ENCODE assay signal across 10 cellular contexts in genomic region chr18:7950380-7951143, GRCh38.
DNase-seq lines count a peak whose midpoint lies in the region; ATAC-seq and TF ChIP-seq lines count a peak whose summit lies in the region.
"Had no signal": no experiment of that assay in that cellular context is flagged by ENCODE, and none has a peak within 500 bp of the region (broad histone marks: within the 10 kb centered on the region; RNA-seq: fewer than 3 reads in every experiment).

No MANE protein-coding gene starts in this region.

- intact Hi-C loops in psoas muscle (cut with DNase I), result loop anchor here in 1 of 2 donors (10.0 kb wide), 1 partner anchor 386 kb away; the partner anchor contains the start of gene PTPRM

- H3K9me3 Mint-ChIP-seq in effector memory CD8-positive, alpha-beta T cell, result no peaks in the 10 kb centered on the region

- WGBS in psoas muscle, 3 donors, result 88 to 89% (median 89%) methylated on average over 6 of the region's 6 CpGs

- H3K36me3 ChIP-seq in psoas muscle (ENCODE audit: insufficient read depth in 1 of 2, low read depth in 1 of 2), result peaks cover 2 to 8% of the 10 kb centered on the region in 2 donors

- no peaks in the 10 kb centered on the region for H3K36me3 Mint-ChIP-seq in effector memory CD8-positive, alpha-beta T cell (ENCODE audit: insufficient read depth)

- no peak overlapping the region for H3K4me3 ChIP-seq in psoas muscle

- no peaks in the 10 kb centered on the region for H3K4me1 ChIP-seq in psoas muscle

- H3K9me3 ChIP-seq in psoas muscle, result no peaks in the 10 kb centered on the region

- peaks cover 12 to 42% of the 10 kb centered on the region in 2 donors for H3K4me1 Mint-ChIP-seq in effector memory CD8-positive, alpha-beta T cell (ENCODE audit: low read depth in 2 of 2)

- H3K27me3 ChIP-seq in psoas muscle (ENCODE audit: insufficient read depth in 3 of 3, low read length in 2 of 3), result no peaks in the 10 kb centered on the region

- ATAC-seq in effector memory CD8-positive, alpha-beta T cell (replicated peaks), result peak; percentile 81
- peak in 3 of 4 donors; percentile 40 to 55 (median 47) for ATAC-seq in psoas muscle
- ATAC-seq in HG03442 (IDR thresholded peaks at IDR 0.05; ENCODE audit: unreplicated experiment), result no peak

- DNase-seq in activated CD4-positive, alpha-beta T cell treated with anti-CD3 and anti-CD28 coated beads for 4 hours, result peak; percentile 11 to 16
- no peak for DNase-seq in activated CD4-positive, alpha-beta T cell treated with anti-CD3 and anti-CD28 coated beads for 1 hour
- peak; percentile 42 for DNase-seq in NCI-H69 (lab: John Stamatoyannopoulos, UW)
- DNase-seq in effector memory CD8-positive, alpha-beta T cell, result peak in 1 of 3 experiments; percentile 13
- no peak for DNase-seq in psoas muscle
- no peak for DNase-seq in GF-D8 (lab: John Stamatoyannopoulos, UW)
- no peak for DNase-seq in NCI-H510A treated with DMSO at 0.1 percent for 48 hours (lab: John Stamatoyannopoulos, UW)
- DNase-seq: NCI-H146, Right ventricle myocardium superior had no signal

- H3K27ac Mint-ChIP-seq in effector memory CD8-positive, alpha-beta T cell, result peak overlapping the region in 1 of 2 donors; percentile 87

- H3K4me3 Mint-ChIP-seq in effector memory CD8-positive, alpha-beta T cell, result peak overlapping the region; percentile 8 to 29

- H3K27ac ChIP-seq in psoas muscle, result no peak overlapping the region

- no peak for TF ChIP-seq CTCF in psoas muscle (IDR thresholded peaks at IDR 0.05)

- no peaks in the 10 kb centered on the region for H3K27me3 Mint-ChIP-seq in effector memory CD8-positive, alpha-beta T cell

Comparison
In these comparisons a context has a peak if more than half of its experiments do, and no peak if none do; other contexts are left out.
1. DNase-seq: peak in activated CD4-positive, alpha-beta T cell treated with anti-CD3 and anti-CD28 coated beads for 4 hours (2 of 2) and NCI-H69 (single experiment); none in activated CD4-positive, alpha-beta T cell treated with anti-CD3 and anti-CD28 coated beads for 1 hour (single experiment), psoas muscle (0 of 2), GF-D8 (single experiment) and NCI-H510A treated with DMSO at 0.1 percent for 48 hours (single experiment).